ENCODE assay signal across 8 cellular contexts in the genomic region with DNA sequence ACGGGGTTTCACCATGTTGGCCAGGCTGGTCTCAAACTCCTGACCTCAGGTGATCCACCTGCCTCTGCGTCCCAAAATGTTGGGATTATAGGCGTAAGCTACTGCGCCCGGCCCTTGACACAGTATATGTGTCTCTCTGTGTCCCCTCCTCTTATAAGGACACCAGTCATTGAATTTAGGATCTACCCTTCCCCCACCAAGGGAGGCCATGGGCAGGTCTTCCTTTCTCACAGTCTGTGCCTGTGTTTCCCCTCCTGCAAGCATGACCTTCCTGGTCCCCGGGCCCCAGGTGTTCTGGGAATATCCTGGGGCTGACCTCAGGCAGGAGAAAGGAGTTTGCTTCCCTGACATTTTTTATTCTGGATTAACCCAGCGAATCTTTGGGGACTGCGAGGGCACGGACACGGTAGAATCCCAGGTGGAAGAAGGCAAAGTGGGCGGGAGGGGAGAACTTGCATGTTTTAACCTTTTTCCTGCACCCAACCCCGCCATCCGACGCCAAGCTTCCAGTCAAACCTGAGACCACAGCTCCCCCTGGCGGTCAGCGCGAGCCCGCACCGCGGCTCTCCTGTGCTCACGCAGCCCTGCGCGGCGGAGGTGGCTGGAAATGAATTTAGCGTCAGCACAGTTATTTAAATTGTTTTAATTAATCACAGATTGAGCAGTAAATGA. TPM values are rescaled to one million over a fixed set of nuclear protein-coding genes. Genes with fewer than 3 reads are reported as not detected.
A peak's percentile ranks its signal among the peaks of the same experiment; 100 is the strongest.
DNase-seq lines count a peak whose midpoint lies in the region; ATAC-seq, FAIRE-seq and TF ChIP-seq lines count a peak whose summit lies in the region.

No MANE protein-coding gene starts in this region.

- TF ChIP-seq CTCF in IMR-90 (conservative IDR thresholded peaks at IDR 0.05; ENCODE audit: low read depth, low read length) = peak; percentile 60
- peak; percentile 74 to 81 (median 75) for TF ChIP-seq CTCF in K562 (IDR thresholded peaks at IDR 0.05 in 2 of 3, conservative IDR thresholded peaks at IDR 0.05 in 1 of 3; ENCODE audit: insufficient read depth in 2 of 3, low read depth in 1 of 3, low read length in 3 of 3)

- CTCF ChIA-PET in IMR-90 (lab: Yijun Ruan, JAX) (interaction anchor here (0.8 kb wide), 1 partner anchor 52 kb away, joined by 3 read pairs; no protein-coding TSS in a partner anchor), K562 (lab: Yijun Ruan, JAX; ENCODE audit: low intra/inter-chr PET ratio) (interaction anchor here (0.5 kb wide), 1 partner anchor 1695 kb away, joined by 3 read pairs; no protein-coding TSS in a partner anchor)

- no peaks in the 10 kb centered on the region for H3K4me1 Mint-ChIP-seq in T-helper 2 cell treated with Interferon-gamma antibody and Interleukin-4, amounts not matched to agents 5 μg/mL and 100 μg/mL, for 36 hours (ENCODE audit: low read depth)

- peaks cover 3% of the 10 kb centered on the region for H3K27me3 Mint-ChIP-seq in T-helper 2 cell treated with Interferon-gamma antibody and Interleukin-4, amounts not matched to agents 5 μg/mL and 100 μg/mL, for 36 hours (ENCODE audit: low read depth)

- no peak for FAIRE-seq in K562 (lab: Jason Lieb, UNC)

- H3K14ac ChIP-seq in IMR-90 (replicated peaks; ENCODE audit: low read depth, low read length) = no peak overlapping the region

- H3K9me3 Mint-ChIP-seq in T-helper 2 cell treated with Interferon-gamma antibody and Interleukin-4, amounts not matched to agents 5 μg/mL and 100 μg/mL, for 36 hours = no peaks in the 10 kb centered on the region

- H3K36me3 ChIP-seq in IMR-90 (ENCODE audit: control insufficient read depth, insufficient read depth, low read length) (no peaks in the 10 kb centered on the region), K562 (ENCODE audit: control insufficient read depth, insufficient read depth, low read length) (no peaks in the 10 kb centered on the region)

- H3K9ac ChIP-seq in IMR-90 (ENCODE audit: low read depth, low read length) (no peak overlapping the region), K562 (ENCODE audit: insufficient read depth in 1 of 2, low read depth in 2 of 2, low read length in 2 of 2) (no peak overlapping the region)

- no peak overlapping the region for H2AK9ac ChIP-seq in IMR-90 (replicated peaks; ENCODE audit: low read depth, low read length, poor library complexity)

- intact Hi-C loops in IMR-90 (cut with micrococcal nuclease) = loop anchor here (5.0 kb wide), 1 partner anchor 1722 kb away; no protein-coding TSS in a partner anchor
- intact Hi-C loops in K562 (cut with micrococcal nuclease) = loop anchor here (5.0 to 10.0 kb wide), 2 partner anchors 612 to 1099 kb away; a partner anchor contains a TSS

- H4K91ac ChIP-seq in IMR-90 (ENCODE audit: insufficient read depth, low read depth, low read length) = no peak overlapping the region

- 55% methylated on average over 9 of the region's 25 CpGs; no CpG with 5 or more reads in 1 of the 2 experiments for WGBS in IMR-90 (ENCODE audit: extremely low coverage in 2 of 2, insufficient read length in 1 of 2), 2 experiments
- WGBS in K562 (ENCODE audit: insufficient coverage, low coverage, missing lambda C conversion rate) = 21% methylated on average over 20 of the region's 25 CpGs

- H3K79me2 ChIP-seq in K562 (ENCODE audit: control insufficient read depth, insufficient read depth, low read length) = no peaks in the 10 kb centered on the region

- H3K27me3 ChIP-seq in IMR-90 (ENCODE audit: control insufficient read depth, insufficient read depth, low read length) (no peaks in the 10 kb centered on the region), K562 (ENCODE audit: control insufficient read depth in 2 of 2, insufficient read depth in 2 of 2, low read length in 2 of 2) (no peaks in the 10 kb centered on the region)

- no peak overlapping the region for H2BK20ac ChIP-seq in IMR-90 (ENCODE audit: low read depth, low read length)

- no peak overlapping the region for H2BK15ac ChIP-seq in IMR-90 (ENCODE audit: low read depth, low read length)

- H3K56ac ChIP-seq in IMR-90 (ENCODE audit: extremely low read depth, insufficient read depth, low read length) = no peak overlapping the region

- H3K36me3 Mint-ChIP-seq in T-helper 2 cell treated with Interferon-gamma antibody and Interleukin-4, amounts not matched to agents 5 μg/mL and 100 μg/mL, for 36 hours (ENCODE audit: low read depth) = no peaks in the 10 kb centered on the region

- TF ChIP-seq RAD21 in IMR-90 (IDR thresholded peaks at IDR 0.05; ENCODE audit: low read length) (peak; percentile 65), K562 (CRISPR knock-in tag; conservative IDR thresholded peaks at IDR 0.05 in 1 of 2, IDR thresholded peaks at IDR 0.05 in 1 of 2) (peak; percentile 68 to 79)

- H4K8ac ChIP-seq in IMR-90 (ENCODE audit: low read depth in 2 of 2, low read length in 2 of 2) = no peak overlapping the region

- H2AFZ ChIP-seq in IMR-90 (replicated peaks; ENCODE audit: low read length, poor library complexity) (no peak overlapping the region), K562 (ENCODE audit: low read depth, low read length) (no peak overlapping the region)

- BruUV-seq in IMR-90 (replicated peaks; lab: Mats Ljungman, UMichigan) (no TSS peak), K562 (replicated peaks; lab: Mats Ljungman, UMichigan) (no TSS peak)

- H4K20me1 ChIP-seq in IMR-90 (ENCODE audit: insufficient read depth, low read length) = no peaks in the 10 kb centered on the region
- no peaks in the 10 kb centered on the region for H4K20me1 ChIP-seq in K562 (replicated peaks; ENCODE audit: control insufficient read depth, insufficient read depth, low read length)

- H3K4me3 ChIP-seq in IMR-90 (ENCODE audit: insufficient read depth, low read depth, low read length) = no peak overlapping the region
- H3K4me3 ChIP-seq in K562 = no peak overlapping the region

- H3K27ac Mint-ChIP-seq in T-helper 2 cell treated with Interferon-gamma antibody and Interleukin-4, amounts not matched to agents 5 μg/mL and 100 μg/mL, for 36 hours = no peak overlapping the region

- no peak overlapping the region for H2BK5ac ChIP-seq in IMR-90 (ENCODE audit: low read depth, low read length, poor library complexity, severe bottlenecking)

- no peak for TF ChIP-seq EP300 in K562 (IDR thresholded peaks at IDR 0.05; ENCODE audit: low read length)

- H2AK5ac ChIP-seq in IMR-90 (ENCODE audit: low read depth, low read length) = no peak overlapping the region

- no peak overlapping the region for H3K23ac ChIP-seq in IMR-90 (ENCODE audit: low read depth, low read length)

- H3K79me1 ChIP-seq in IMR-90 (ENCODE audit: low read depth in 1 of 2, low read length in 2 of 2) = no peaks in the 10 kb centered on the region

- no peak overlapping the region for H2BK120ac ChIP-seq in IMR-90 (ENCODE audit: low read depth, low read length)

- H3K9me1 ChIP-seq in IMR-90 (ENCODE audit: insufficient read depth, low read length) (no peaks in the 10 kb centered on the region), K562 (ENCODE audit: control insufficient read depth, insufficient read depth, low read length) (no peaks in the 10 kb centered on the region)

- no peak for TF ChIP-seq POLR2A in IMR-90 (IDR thresholded peaks at IDR 0.05; ENCODE audit: low read depth, low read length)
- no peak for TF ChIP-seq POLR2A in K562 (conservative IDR thresholded peaks at IDR 0.05)

- H3K27ac ChIP-seq in IMR-90 (ENCODE audit: insufficient read depth, low read length) (no peak overlapping the region), K562 (ENCODE audit: extremely low read depth, low read depth, low read length) (no peak overlapping the region)

- ATAC-seq in IMR-90 (ENCODE audit: low read depth) (no peak), K562 (peak; percentile 96), HG03095 (IDR thresholded peaks at IDR 0.05; ENCODE audit: unreplicated experiment) (no peak), GM18520 (IDR thresholded peaks at IDR 0.05; ENCODE audit: unreplicated experiment) (no peak)

- no peaks in the 10 kb centered on the region for H3K4me1 ChIP-seq in IMR-90 (ENCODE audit: control insufficient read depth, insufficient read depth, low read length)
- peaks cover 0 to 6% of the 10 kb centered on the region in 2 experiments; a peak in 3 of 5 replicates for H3K4me1 ChIP-seq in K562 (replicated peaks in 1 of 2; ENCODE audit: control insufficient read depth in 2 of 2, insufficient read depth in 2 of 2, low read length in 2 of 2)

- in situ Hi-C loops in IMR-90 (cut with MboI; ENCODE audit: low sequenced_read_pairs) = loop anchor here (10.0 to 25.0 kb wide), 2 partner anchors 59 to 1512 kb away; no protein-coding TSS in a partner anchor
- in situ Hi-C loops in K562 (cut with MboI) = loop anchor here (25.0 kb wide), 1 partner anchor 1737 kb away; no protein-coding TSS in a partner anchor

- no peak overlapping the region for H3K4me3 Mint-ChIP-seq in T-helper 2 cell treated with Interferon-gamma antibody and Interleukin-4, amounts not matched to agents 5 μg/mL and 100 μg/mL, for 36 hours

- dilution Hi-C loops in IMR-90 (cut with HindIII; ENCODE audit: low sequenced_read_pairs, unreplicated experiment) = no loop called here

- H4K5ac ChIP-seq in IMR-90 (ENCODE audit: low read depth, low read length) = no peak overlapping the region

- H3K9me3 ChIP-seq in IMR-90 (ENCODE audit: control insufficient read depth, insufficient read depth, low read length) = peaks cover 9% of the 10 kb centered on the region; the same call in 1 of the 2 replicates
- no peaks in the 10 kb centered on the region for H3K9me3 ChIP-seq in K562 (replicated peaks; ENCODE audit: control insufficient read depth, insufficient read depth, low read depth, low read length)

- peak; percentile 50 for DNase-seq in Daoy (ENCODE audit: low read depth)
- no peak for DNase-seq in IMR-90
- peak; percentile 30 for DNase-seq in T-helper 2 cell treated with Interferon-gamma antibody and Interleukin-4, amounts not matched to agents 5 μg/mL and 100 μg/mL, for 36 hours (ENCODE audit: low spot score)
- DNase-seq in K562 (ENCODE audit: extremely low read depth in 1 of 4, low spot score in 3 of 4) = peak; percentile 62 to 74 (median 72)
- peak; percentile 90 for DNase-seq in islet precursor cell
- peak; percentile 22 to 62 for DNase-seq in stimulated activated CD4-positive, alpha-beta T cell treated with anti-CD3 and anti-CD28 coated beads, Interleukin-1b, Interleukin-23, amount 100 ng/mL, for 4 hours (ENCODE audit: low read depth in 2 of 2)

- H3K18ac ChIP-seq in IMR-90 (ENCODE audit: low read depth, low read length) = no peak overlapping the region

- no peak overlapping the region for H3K4ac ChIP-seq in IMR-90 (ENCODE audit: low read depth, low read length)

- POLR2A ChIA-PET in IMR-90 (lab: Charles Lee; ENCODE audit: unreplicated experiment) = no interaction called here
- POLR2A ChIA-PET in K562 (lab: Yijun Ruan, JAX) = interaction anchor here (0.8 kb wide), 1 partner anchor 913 kb away, joined by 3 read pairs; no protein-coding TSS in a partner anchor

- H3K4me2 ChIP-seq in IMR-90 (ENCODE audit: low read depth, low read length) (no peak overlapping the region), K562 (ENCODE audit: insufficient read depth, low read length) (no peak overlapping the region)

RNA-seq across cellular contexts. Expression of a gene that starts 42.1 kb away (rescaled TPM):
- total RNA-seq in Daoy (2014; rRNA removed; shearing (Covaris generic)) = not detected in 2 replicates
- total RNA-seq in IMR-90 (2012; rRNA removed) (not detected in 2 replicates), K562 (2014; rRNA removed) (0.05 and 0.16 TPM in 2 replicates), K562 (2014; rRNA removed; fragmentation: Illumina TruSeq; extraction: Trizol) (0.06 and 0.07 TPM in 2 replicates), K562 (2015; rRNA removed; fragmentation: Illumina TruSeq; extraction: Trizol) (0.19 and 0.36 TPM in 2 replicates), K562 (2021) (0.07 and 0.18 TPM in 2 replicates)
- polyA plus RNA-seq in IMR-90 (2012; rRNA removed) (not detected in 2 replicates), K562 (2011; rRNA removed) (0.08 and 0.25 TPM in 2 replicates), K562 (2014; fragmentation: Illumina TruSeq; extraction: Trizol) (0.09 TPM in 1 of 2 replicates, not detected in the other), K562 (2014; fragmentation: Nextera tagmentation; extraction: Ambion mirVana) (under 1 TPM; 0.03 to 0.06 TPM), K562 (2014; rRNA removed) (0.11 and 0.12 TPM in 2 replicates)
- not detected in 2 replicates for polyA plus RNA-seq in IMR-90 (2012; cell fraction: cytosol; rRNA removed)
- polyA plus RNA-seq in IMR-90 (2012; cell fraction: nucleus; rRNA removed; ENCODE audit: low replicate concordance) = not detected in 2 replicates
- 0.23 and 0.28 TPM in 2 replicates for total RNA-seq in K562 (2011; cell fraction: chromatin; rRNA removed; ENCODE audit: low replicate concordance)
- 0.39 and 0.50 TPM in 2 replicates for total RNA-seq in K562 (2011; cell fraction: nucleolus; rRNA removed)
- 0.23 and 0.51 TPM in 2 replicates for total RNA-seq in K562 (2011; cell fraction: nucleoplasm; rRNA removed)
- 0.13 and 0.42 TPM in 2 replicates for polyA plus RNA-seq in K562 (2011; cell fraction: cytosol; rRNA removed)
- polyA plus RNA-seq in K562 (2011; cell fraction: nucleus; rRNA removed) = 0.04 and 0.18 TPM in 2 replicates
- 0.39 and 0.76 TPM in 2 replicates for polyA plus RNA-seq in K562 (2012)
- polyA minus RNA-seq in K562 (2011; rRNA and poly(A)+ RNA removed) = 0.15 and 0.28 TPM in 2 replicates
- polyA minus RNA-seq in K562 (2011; cell fraction: cytosol; rRNA and poly(A)+ RNA removed) = 0.38 TPM in 1 of 2 replicates, not detected in the other
- polyA minus RNA-seq in K562 (2011; cell fraction: nucleus; rRNA and poly(A)+ RNA removed) = 0.22 and 0.27 TPM in 2 replicates
